ENCODE assay signal across 1 cellular context in genomic region chr7:20964214-20964613, GRCh38.
TF ChIP-seq lines count a peak whose summit lies in the region.

No MANE protein-coding gene starts in this region.

TF ChIP-seq in HEK293, 187 proteins besides CTCF, POLR2A, EP300 and RAD21 (continued from another document and continues in another):
- TF ChIP-seq ZNF449 (tag by site-specific recombination; IDR thresholded peaks at IDR 0.05) (no peak), SETDB1 (IDR thresholded peaks at IDR 0.05; ENCODE audit: insufficient read length, low read length) (no peak), ZNF341 (tag by site-specific recombination; IDR thresholded peaks at IDR 0.05; ENCODE audit: low read depth) (no peak), TRIM28 (IDR thresholded peaks at IDR 0.05; ENCODE audit: borderline replicate concordance, low read length) (no peak), ZBTB20 (tag by site-specific recombination; IDR thresholded peaks at IDR 0.05) (no peak), ZNF549 (tag by site-specific recombination; IDR thresholded peaks at IDR 0.05) (no peak), ZNF398 (tag by site-specific recombination; IDR thresholded peaks at IDR 0.05) (no peak), TSHZ1 (tag by site-specific recombination; IDR thresholded peaks at IDR 0.05; ENCODE audit: borderline replicate concordance) (no peak), ZNF324 (tag by site-specific recombination; IDR thresholded peaks at IDR 0.05) (no peak), ZNF580 (tag by site-specific recombination; IDR thresholded peaks at IDR 0.05) (no peak), BCL6B (tag by site-specific recombination; IDR thresholded peaks at IDR 0.05) (no peak; the same call in 1 of the 2 replicates), ELK4 (IDR thresholded peaks at IDR 0.05; ENCODE audit: borderline replicate concordance, low read depth, low read length) (no peak), ZNF518A (tag by site-specific recombination; conservative IDR thresholded peaks at IDR 0.05; ENCODE audit: low read depth) (peak; percentile 33; the same call in 1 of the 2 replicates), ZNF148 (tag by site-specific recombination; IDR thresholded peaks at IDR 0.05; ENCODE audit: borderline replicate concordance) (no peak), GLIS1 (tag by site-specific recombination; IDR thresholded peaks at IDR 0.05) (no peak), ZIC2 (tag by site-specific recombination; IDR thresholded peaks at IDR 0.05) (no peak), ZNF768 (tag by site-specific recombination; IDR thresholded peaks at IDR 0.05) (no peak), ZNF701 (tag by site-specific recombination; IDR thresholded peaks at IDR 0.05) (no peak), YY2 (tag by site-specific recombination; IDR thresholded peaks at IDR 0.05) (0 out of 2 replicates have a peak, but pooled peaks have one; percentile 29), ZNF391 (tag by site-specific recombination; IDR thresholded peaks at IDR 0.05; ENCODE audit: borderline replicate concordance, low read depth) (no peak), ZNF133 (tag by site-specific recombination; IDR thresholded peaks at IDR 0.05) (no peak), PRDM6 (tag by site-specific recombination; IDR thresholded peaks at IDR 0.05) (peak; percentile 68), ZNF830 (tag by site-specific recombination; IDR thresholded peaks at IDR 0.05; ENCODE audit: low read depth) (no peak), ZNF280D (tag by site-specific recombination; IDR thresholded peaks at IDR 0.05) (no peak), ZNF280C (tag by site-specific recombination; IDR thresholded peaks at IDR 0.05) (no peak), ZNF664 (tag by site-specific recombination; IDR thresholded peaks at IDR 0.05) (no peak)
